Comparison of ENCODE assay signal across 10 cellular contexts in genomic region chr11:22387126-22387525, GRCh38. TPM values are rescaled to one million over a fixed set of nuclear protein-coding genes. Genes with fewer than 3 reads are reported as not detected.
"Had no signal": no experiment of that assay in that cellular context is flagged by ENCODE, and none has a peak within 500 bp of the region (broad histone marks: within the 10 kb centered on the region; RNA-seq: fewer than 3 reads in every experiment).

No MANE protein-coding gene starts in this region.

- H3K4me3 ChIP-seq: K562 had no signal

- H3K27ac ChIP-seq: HL-60, KMS-11 had no signal

- ATAC-seq: HepG2, K562 had no signal

- DNase-seq: IMR-90, KBM-7, KG1 had no signal

RNA-seq across cellular contexts. Expression of gene SLC17A6, which starts 48.9 kb away (rescaled TPM):
- total RNA-seq: HepG2, HT-29, HT1080, IMR-90, K562 had no signal
- polyA plus RNA-seq: HepG2, IgD-negative memory B cell, IMR-90, K562 had no signal
